8 cellular contexts compared by ENCODE assay signal in the genomic region with DNA sequence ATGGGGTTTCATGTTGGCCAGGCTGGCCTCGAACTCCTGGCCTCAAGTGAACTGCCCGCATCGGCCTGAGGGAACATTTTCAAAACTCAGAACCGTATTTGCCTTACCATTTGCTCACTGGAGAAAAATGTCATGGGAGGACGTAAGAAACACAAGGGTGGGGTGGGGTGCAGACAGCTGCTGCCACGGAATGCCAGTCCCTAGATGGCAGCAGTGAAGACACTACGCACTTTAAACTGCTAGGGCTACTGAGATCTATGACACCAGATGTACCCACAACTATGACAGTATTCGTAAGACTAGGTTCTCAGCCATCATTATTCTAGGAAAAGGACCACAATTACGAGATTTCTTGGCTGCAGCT. TPM values are rescaled to one million over a fixed set of nuclear protein-coding genes. Genes with fewer than 3 reads are reported as not detected.
DNase-seq lines count a peak whose midpoint lies in the region; ATAC-seq lines count a peak whose summit lies in the region.
"Not testable (repeated sequence)": the region's sequence is repeated elsewhere in the genome, so short reads cannot be mapped to it uniquely, and the experiment has no call there.

No MANE protein-coding gene starts in this region.

- not testable (repeated sequence) for H3K4me1 Mint-ChIP-seq in activated T-helper 17 cell treated with anti-CD3 and anti-CD28 coated beads, Interleukin-2, amount 50 U/mL, for 72 hours

- not testable (repeated sequence) for H3K27me3 ChIP-seq in Karpas-422 (ENCODE audit: low read length); muscle layer of duodenum (ENCODE audit: low read depth, low read length)

- peak overlapping the region; percentile 79 for H3K9ac ChIP-seq in Karpas-422 (ENCODE audit: low read length)

- H3K9me3 Mint-ChIP-seq in activated T-helper 17 cell treated with anti-CD3 and anti-CD28 coated beads, Interleukin-2, amount 50 U/mL, for 72 hours, result not testable (repeated sequence)

- peaks cover 15% of the 10 kb centered on the region for H3K36me3 ChIP-seq in Karpas-422 (ENCODE audit: insufficient read depth, low read length)
- H3K36me3 ChIP-seq in muscle layer of duodenum (ENCODE audit: control insufficient read depth in 1 of 2, insufficient read depth in 2 of 2, low read length in 2 of 2), result peaks cover 5 to 19% of the 10 kb centered on the region in 2 donors

- peak overlapping the region; percentile 87 for H3K4me2 ChIP-seq in Karpas-422 (ENCODE audit: low read depth, low read length, poor library complexity, severe bottlenecking)

- H4K20me1 ChIP-seq in Karpas-422 (ENCODE audit: insufficient read depth, low read depth, low read length), result not testable (repeated sequence)

- not testable (repeated sequence) for H3K9me3 ChIP-seq in Karpas-422 (ENCODE audit: low read length); muscle layer of duodenum (ENCODE audit: control insufficient read depth in 1 of 2, low read length in 2 of 2)

- not testable (repeated sequence) for H3K27me3 Mint-ChIP-seq in activated T-helper 17 cell treated with anti-CD3 and anti-CD28 coated beads, Interleukin-2, amount 50 U/mL, for 72 hours

- H2AFZ ChIP-seq in Karpas-422 (ENCODE audit: low read length), result not testable (repeated sequence)

- H3K4me3 Mint-ChIP-seq in activated T-helper 17 cell treated with anti-CD3 and anti-CD28 coated beads, Interleukin-2, amount 50 U/mL, for 72 hours, result peak overlapping the region; percentile 84

- peaks cover 85% of the 10 kb centered on the region for H3K36me3 Mint-ChIP-seq in activated T-helper 17 cell treated with anti-CD3 and anti-CD28 coated beads, Interleukin-2, amount 50 U/mL, for 72 hours (ENCODE audit: low read depth)

- ATAC-seq in GM21528 (IDR thresholded peaks at IDR 0.05; ENCODE audit: low FRiP score, unreplicated experiment), result peak; percentile 39
- peak; percentile 56 for ATAC-seq in activated T-helper 17 cell treated with anti-CD3 and anti-CD28 coated beads, Interleukin-2, amount 50 U/mL, for 72 hours (replicated peaks)

- H3K4me1 ChIP-seq in Karpas-422 (ENCODE audit: low read length) (peaks cover 18% of the 10 kb centered on the region), muscle layer of duodenum (ENCODE audit: control insufficient read depth in 1 of 2, insufficient read depth in 2 of 2, low read length in 2 of 2) (peaks cover 0 to 16% of the 10 kb centered on the region in 2 donors)

- H3K4me3 ChIP-seq in Karpas-422 (ENCODE audit: low read length), result peak overlapping the region; percentile 83
- H3K4me3 ChIP-seq in muscle layer of duodenum (ENCODE audit: low read depth in 1 of 2, low read length in 2 of 2), result peak overlapping the region; percentile 63 to 79

- peak overlapping the region; percentile 47 for H3K27ac ChIP-seq in Karpas-422 (ENCODE audit: low read length)
- peak overlapping the region; percentile 90 for H3K27ac ChIP-seq in muscle layer of duodenum (ENCODE audit: low read length)

- peak overlapping the region; percentile 90 for H3K27ac Mint-ChIP-seq in activated T-helper 17 cell treated with anti-CD3 and anti-CD28 coated beads, Interleukin-2, amount 50 U/mL, for 72 hours

- peak; percentile 31 for DNase-seq in COLO668 (lab: John Stamatoyannopoulos, UW; ENCODE audit: unreplicated experiment)
- DNase-seq in Karpas-422, result peak; percentile 75
- peak; percentile 11 for DNase-seq in SIG-M5 (lab: John Stamatoyannopoulos, UW)
- peak; percentile 94 for DNase-seq in fibroblast of gingiva (ENCODE audit: low read depth)
- peak; percentile 18 to 25 for DNase-seq in stimulated activated CD8-positive, alpha-beta memory T cell treated with anti-CD3 and anti-CD28 coated beads, Interleukin-4, amount 100 ng/mL, for 1 hour (ENCODE audit: low read depth in 2 of 2, low spot score in 1 of 2)

- H3K9me2 ChIP-seq in Karpas-422 (replicated peaks; ENCODE audit: insufficient read depth, low read length), result not testable (repeated sequence)

- peaks cover 40% of the 10 kb centered on the region for H3K79me2 ChIP-seq in Karpas-422 (ENCODE audit: low read length)

RNA-seq across cellular contexts. Expression of a gene that starts 0.7 kb away (rescaled TPM):
- total RNA-seq in Karpas-422 (2014; rRNA removed; shearing (Covaris generic); ENCODE audit: low replicate concordance), result 15.0 and 17.5 TPM in 2 replicates
- 10 to 100 TPM; 35.7 to 60.6 TPM for total RNA-seq in activated T-helper 17 cell treated with anti-CD3 and anti-CD28 coated beads, Interleukin-2, amount 50 U/mL, for 72 hours

RNA-seq across cellular contexts. Expression of a gene that starts 2.0 kb away (rescaled TPM):
- 17.3 and 21.5 TPM in 2 replicates for total RNA-seq in Karpas-422 (2014; rRNA removed; shearing (Covaris generic); ENCODE audit: low replicate concordance)
- total RNA-seq in activated T-helper 17 cell treated with anti-CD3 and anti-CD28 coated beads, Interleukin-2, amount 50 U/mL, for 72 hours, result 10 to 100 TPM; 11.1 to 16.2 TPM

Comparison
In these comparisons a context has a peak if more than half of its experiments do, and no peak if none do; other contexts are left out.
1. Peak in every context shown above with its lines: DNase-seq, ATAC-seq, H3K4me3 ChIP-seq and H3K27ac ChIP-seq.
2. DNase-seq: peak in every context shown above with its lines; median percentile 94 in fibroblast of gingiva; 75 in Karpas-422; 31 in COLO668; 22 in stimulated activated CD8-positive, alpha-beta memory T cell treated with anti-CD3 and anti-CD28 coated beads, Interleukin-4, amount 100 ng/mL, for 1 hour; 11 in SIG-M5.